ENCODE assay signal across 8 cellular contexts in the genomic region with DNA sequence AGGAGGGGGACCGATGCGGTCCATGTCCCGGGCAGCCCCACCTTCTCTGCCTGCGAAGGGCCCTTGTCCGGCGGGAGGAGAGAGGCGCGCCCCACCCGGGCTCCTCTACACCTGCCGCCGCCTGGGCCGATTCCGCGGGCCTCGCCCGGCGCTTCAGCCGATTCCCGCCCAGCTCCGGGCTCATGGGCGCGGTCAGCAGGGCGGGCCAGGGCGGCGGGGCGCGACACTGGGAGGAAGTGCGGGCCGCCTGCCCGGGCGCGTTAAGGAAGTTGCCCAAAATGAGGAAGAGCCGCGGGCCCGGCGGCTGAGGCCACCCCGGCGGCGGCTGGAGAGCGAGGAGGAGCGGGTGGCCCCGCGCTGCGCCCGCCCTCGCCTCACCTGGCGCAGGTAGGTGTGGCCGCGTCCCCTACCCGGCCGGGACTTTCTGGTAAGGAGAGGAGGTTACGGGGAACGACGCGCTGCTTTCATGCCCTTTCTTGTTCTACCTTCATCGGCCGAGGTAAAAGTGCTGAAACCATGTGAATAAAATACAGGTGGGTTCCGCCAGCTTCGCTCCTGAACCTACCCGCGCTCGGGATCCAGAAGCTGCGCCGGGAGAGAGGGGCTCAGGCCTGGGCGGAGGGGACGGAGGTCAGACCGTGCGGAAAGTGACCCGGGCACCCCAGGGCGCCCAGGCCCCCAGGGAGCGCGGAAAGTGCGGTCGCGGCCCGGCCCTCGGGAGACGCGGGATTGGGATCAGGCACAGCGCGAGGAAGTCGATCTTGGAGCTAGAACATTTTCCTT. TPM values are rescaled to one million over a fixed set of nuclear protein-coding genes. Genes with fewer than 3 reads are reported as not detected.
DNase-seq lines count a peak whose midpoint lies in the region; ATAC-seq and TF ChIP-seq lines count a peak whose summit lies in the region.

Gene SYK (plus strand): TSS at position 313 of the 783 bp plus-strand sequence. CDS start 42,080 bp downstream, outside the sequence.

- H3K27me3 ChIP-seq in aorta (ENCODE audit: control insufficient read depth in 1 of 2, insufficient read depth in 2 of 2, low read length in 1 of 2), result peaks cover 0 to 2% of the 10 kb centered on the region in 2 donors

- H3K4me3 ChIP-seq in aorta (ENCODE audit: low read length in 2 of 2), result no peak within 1 kb of the TSS

- no peaks in the 10 kb centered on the region for H3K36me3 Mint-ChIP-seq in activated naive CD4-positive, alpha-beta T cell treated with anti-CD3 and anti-CD28 coated beads, Interleukin-2, amount 50 U/mL, for 24 hours
- peaks cover 2% of the 10 kb centered on the region for H3K36me3 Mint-ChIP-seq in chondrocyte (ENCODE audit: low read depth)

- H3K4me1 Mint-ChIP-seq in activated naive CD4-positive, alpha-beta T cell treated with anti-CD3 and anti-CD28 coated beads, Interleukin-2, amount 50 U/mL, for 24 hours, result peaks cover 6% of the 10 kb centered on the region
- peaks cover 6% of the 10 kb centered on the region for H3K4me1 Mint-ChIP-seq in chondrocyte (ENCODE audit: low read depth)

- no peaks in the 10 kb centered on the region for H3K4me1 ChIP-seq in aorta (ENCODE audit: control insufficient read depth in 1 of 2, insufficient read depth in 2 of 2, low read length in 2 of 2)

- peaks cover 1% of the 10 kb centered on the region for H3K9me3 ChIP-seq in aorta (ENCODE audit: control insufficient read depth, low read length)

- ATAC-seq in HG02943 (IDR thresholded peaks at IDR 0.05; ENCODE audit: low read depth, unreplicated experiment), result peak; percentile 44
- ATAC-seq in aorta (ENCODE audit: low FRiP score), result peak; percentile 63

- no peaks in the 10 kb centered on the region for H3K9me3 Mint-ChIP-seq in activated naive CD4-positive, alpha-beta T cell treated with anti-CD3 and anti-CD28 coated beads, Interleukin-2, amount 50 U/mL, for 24 hours
- peaks cover 5% of the 10 kb centered on the region for H3K9me3 Mint-ChIP-seq in chondrocyte (ENCODE audit: low read depth)

- H3K27me3 Mint-ChIP-seq in activated naive CD4-positive, alpha-beta T cell treated with anti-CD3 and anti-CD28 coated beads, Interleukin-2, amount 50 U/mL, for 24 hours, result peaks cover 53% of the 10 kb centered on the region
- peaks cover 57% of the 10 kb centered on the region for H3K27me3 Mint-ChIP-seq in chondrocyte (ENCODE audit: low read depth)

- no peak for DNase-seq in activated naive CD4-positive, alpha-beta T cell treated with Interleukin-2 at 50 U/mL for 16 hours
- DNase-seq in NOMO-1 treated with DMSO at 0.1 percent for 48 hours (lab: John Stamatoyannopoulos, UW; ENCODE audit: unreplicated experiment), result peak; percentile 81
- no peak for DNase-seq in chondrocyte (ENCODE audit: low spot score)
- DNase-seq in mesenteric fat pad (ENCODE audit: low spot score), result peak; percentile 91
- DNase-seq in aorta, result peak; percentile 81 to 82
- no peak for DNase-seq in HuH-7.5 (ENCODE audit: low spot score)

- H3K27ac ChIP-seq in aorta (ENCODE audit: low read depth in 1 of 2, low read length in 2 of 2), result no peak within 1 kb of the TSS

- no peak for TF ChIP-seq CTCF in chondrocyte (IDR thresholded peaks at IDR 0.05)

- WGBS in aorta, 2 donors, result 1 to 2% methylated on average over 63 to 82 of the region's 82 CpGs

- H3K36me3 ChIP-seq in aorta (ENCODE audit: control insufficient read depth in 1 of 2, insufficient read depth in 2 of 2, low read length in 1 of 2), result no peaks in the 10 kb centered on the region

- H3K27ac Mint-ChIP-seq in activated naive CD4-positive, alpha-beta T cell treated with anti-CD3 and anti-CD28 coated beads, Interleukin-2, amount 50 U/mL, for 24 hours, result no peak within 1 kb of the TSS
- H3K27ac Mint-ChIP-seq in chondrocyte (ENCODE audit: unreplicated experiment), result peak within 1 kb of the TSS; percentile 18

- intact Hi-C loops in aorta (cut with DNase I), result no loop called here

- peak within 1 kb of the TSS; percentile 75 for H3K4me3 Mint-ChIP-seq in activated naive CD4-positive, alpha-beta T cell treated with anti-CD3 and anti-CD28 coated beads, Interleukin-2, amount 50 U/mL, for 24 hours
- peak within 1 kb of the TSS; percentile 63 for H3K4me3 Mint-ChIP-seq in chondrocyte (ENCODE audit: unreplicated experiment)

RNA-seq across cellular contexts. Expression of gene SYK, which starts in this region (rescaled TPM):
- total RNA-seq in chondrocyte (0.22 to 0.55 TPM in 2 of 3 replicates, not detected in the other), mesenteric fat pad (26.7 TPM), aorta (10 to 100 TPM; 15.0 to 31.5 TPM)
- polyA plus RNA-seq in aorta, result 10 to 100 TPM in 1 of 2 donors, 1 to 10 TPM in 1; 2.1 to 11.5 TPM

Comparison
In these comparisons a context has a peak if more than half of its experiments do, and no peak if none do; other contexts are left out.
1. RNA of gene SYK (total RNA-seq): 15.0 to 31.5 TPM in aorta and 26.7 TPM in mesenteric fat pad (single experiment); 0.22 to 0.55 TPM in chondrocyte; every median in the first group is over 10 times any median in the second.
2. DNase-seq: peak in NOMO-1 treated with DMSO at 0.1 percent for 48 hours (single experiment), mesenteric fat pad (single experiment) and aorta (2 of 2); none in activated naive CD4-positive, alpha-beta T cell treated with Interleukin-2 at 50 U/mL for 16 hours (single experiment), chondrocyte (single experiment) and HuH-7.5 (single experiment).